8 cellular contexts compared by ENCODE assay signal in the genomic region with DNA sequence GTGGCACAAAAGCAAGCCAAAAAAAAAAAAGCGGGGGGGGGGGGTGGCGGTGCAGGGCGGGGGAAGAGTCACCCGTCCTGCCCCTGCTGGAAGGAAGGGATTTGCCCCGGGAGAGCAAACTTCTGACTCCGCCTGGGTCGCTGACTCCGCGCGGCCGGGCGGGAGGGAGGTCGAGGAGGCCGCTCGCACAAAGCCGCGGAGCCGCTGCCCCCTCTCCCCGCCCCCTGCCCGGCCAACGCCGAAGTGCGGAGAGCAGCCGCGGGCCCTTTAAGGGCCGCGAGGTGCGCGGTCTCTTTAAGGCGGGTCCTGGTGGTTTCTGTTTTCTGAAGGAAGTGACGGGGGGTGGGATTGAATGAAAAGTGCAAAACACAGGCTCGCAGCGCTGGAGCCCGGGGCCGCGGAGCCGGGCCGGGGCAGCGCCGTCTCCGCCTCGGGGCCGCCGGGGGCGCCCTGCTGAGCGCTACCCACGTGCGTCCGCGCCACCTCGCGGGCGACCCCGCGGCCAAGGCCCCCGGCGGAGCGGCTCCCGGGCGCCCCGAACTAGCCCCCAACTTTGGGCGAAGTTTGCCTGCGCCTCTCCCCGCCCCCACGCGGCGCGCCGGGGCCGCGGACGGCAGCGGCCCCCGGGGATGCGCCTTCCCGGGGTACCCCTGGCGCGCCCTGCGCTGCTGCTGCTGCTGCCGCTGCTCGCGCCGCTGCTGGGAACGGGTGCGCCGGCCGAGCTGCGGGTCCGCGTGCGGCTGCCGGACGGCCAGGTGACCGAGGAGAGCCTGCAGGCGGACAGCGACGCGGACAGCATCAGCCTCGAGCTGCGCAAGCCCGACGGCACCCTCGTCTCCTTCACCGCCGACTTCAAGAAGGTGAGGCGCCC. TPM values are rescaled to one million over a fixed set of nuclear protein-coding genes. Genes with fewer than 3 reads are reported as not detected.
A peak's percentile ranks its signal among the peaks of the same experiment; 100 is the strongest.
DNase-seq lines count a peak whose midpoint lies in the region; ATAC-seq and TF ChIP-seq lines count a peak whose summit lies in the region.

TSS of gene OAF (plus strand) at position 382 of the 871 bp plus-strand sequence. CDS start at position 630, 248 bp downstream.

- no peaks in the 10 kb centered on the region for H3K9me3 ChIP-seq in stomach

- peaks cover 0 to 6% (median 0%) of the 10 kb centered on the region in 3 donors for H3K27me3 ChIP-seq in stomach

- H3K27me3 Mint-ChIP-seq in neural crest cell (ENCODE audit: low read depth), result peaks cover 4% of the 10 kb centered on the region

- H3K27ac ChIP-seq in stomach, result peak within 1 kb of the TSS; percentile 79 to 93 (median 88)

- H3K36me3 ChIP-seq in stomach, result peaks cover 0 to 10% (median 7%) of the 10 kb centered on the region in 4 donors

- H3K4me3 Mint-ChIP-seq in neural crest cell, result peak within 1 kb of the TSS; percentile 99

- peak within 1 kb of the TSS; percentile 94 for H3K27ac Mint-ChIP-seq in neural crest cell (ENCODE audit: unreplicated experiment)

- H3K9me3 Mint-ChIP-seq in neural crest cell, result no peaks in the 10 kb centered on the region

- no peak for TF ChIP-seq EP300 in stomach (IDR thresholded peaks at IDR 0.05)

- WGBS in stomach, 5 donors, result 0 to 1% (median 1%) methylated on average over 23 to 106 of the region's 106 CpGs

- TF ChIP-seq CTCF in fibroblast of villous mesenchyme (IDR thresholded peaks at IDR 0.05; ENCODE audit: insufficient read depth, low read depth, low read length) (peak; percentile 14), neural crest cell (conservative IDR thresholded peaks at IDR 0.05) (peak; percentile 51), stomach (IDR thresholded peaks at IDR 0.05) (peak in 4 of 7 experiments; percentile 5 to 39 (median 28))

- DNase-seq in AG08395 (ENCODE audit: low spot score) (peak; percentile 81), fibroblast of villous mesenchyme (ENCODE audit: low read depth) (peak; percentile 93), neural crest cell (ENCODE audit: low read depth, low spot score) (peak; percentile 81), stomach (peak; percentile 64)
- peak; percentile 77 for DNase-seq in activated effector memory CD4-positive, alpha-beta T cell treated with anti-CD3 and anti-CD28 coated beads, Interleukin-2, amount 50 U/mL, for 16 hours

- TF ChIP-seq POLR2A in stomach (IDR thresholded peaks at IDR 0.05), result no peak

- H3K4me3 ChIP-seq in fibroblast of villous mesenchyme (ENCODE audit: low read depth, low read length) (peak within 1 kb of the TSS; percentile 84), stomach (peak within 1 kb of the TSS; percentile 70 to 89 (median 76))

- peaks cover 23 to 78% (median 66%) of the 10 kb centered on the region in 4 donors for H3K4me1 ChIP-seq in stomach

- ATAC-seq in GM19023 (IDR thresholded peaks at IDR 0.05; ENCODE audit: unreplicated experiment) (peak; percentile 86), HG03342 (IDR thresholded peaks at IDR 0.05; ENCODE audit: unreplicated experiment) (peak; percentile 82)

- H3K4me1 Mint-ChIP-seq in neural crest cell, result peaks cover 68% of the 10 kb centered on the region

- intact Hi-C loops in stomach (cut with DNase I; ENCODE audit: low total_unique reads), result no loop called here

- no peaks in the 10 kb centered on the region for H3K36me3 Mint-ChIP-seq in neural crest cell (ENCODE audit: low read depth)

TF ChIP-seq in PFSK-1, 5 proteins besides CTCF, POLR2A, EP300 and RAD21:
- TF ChIP-seq, protein P1, sequence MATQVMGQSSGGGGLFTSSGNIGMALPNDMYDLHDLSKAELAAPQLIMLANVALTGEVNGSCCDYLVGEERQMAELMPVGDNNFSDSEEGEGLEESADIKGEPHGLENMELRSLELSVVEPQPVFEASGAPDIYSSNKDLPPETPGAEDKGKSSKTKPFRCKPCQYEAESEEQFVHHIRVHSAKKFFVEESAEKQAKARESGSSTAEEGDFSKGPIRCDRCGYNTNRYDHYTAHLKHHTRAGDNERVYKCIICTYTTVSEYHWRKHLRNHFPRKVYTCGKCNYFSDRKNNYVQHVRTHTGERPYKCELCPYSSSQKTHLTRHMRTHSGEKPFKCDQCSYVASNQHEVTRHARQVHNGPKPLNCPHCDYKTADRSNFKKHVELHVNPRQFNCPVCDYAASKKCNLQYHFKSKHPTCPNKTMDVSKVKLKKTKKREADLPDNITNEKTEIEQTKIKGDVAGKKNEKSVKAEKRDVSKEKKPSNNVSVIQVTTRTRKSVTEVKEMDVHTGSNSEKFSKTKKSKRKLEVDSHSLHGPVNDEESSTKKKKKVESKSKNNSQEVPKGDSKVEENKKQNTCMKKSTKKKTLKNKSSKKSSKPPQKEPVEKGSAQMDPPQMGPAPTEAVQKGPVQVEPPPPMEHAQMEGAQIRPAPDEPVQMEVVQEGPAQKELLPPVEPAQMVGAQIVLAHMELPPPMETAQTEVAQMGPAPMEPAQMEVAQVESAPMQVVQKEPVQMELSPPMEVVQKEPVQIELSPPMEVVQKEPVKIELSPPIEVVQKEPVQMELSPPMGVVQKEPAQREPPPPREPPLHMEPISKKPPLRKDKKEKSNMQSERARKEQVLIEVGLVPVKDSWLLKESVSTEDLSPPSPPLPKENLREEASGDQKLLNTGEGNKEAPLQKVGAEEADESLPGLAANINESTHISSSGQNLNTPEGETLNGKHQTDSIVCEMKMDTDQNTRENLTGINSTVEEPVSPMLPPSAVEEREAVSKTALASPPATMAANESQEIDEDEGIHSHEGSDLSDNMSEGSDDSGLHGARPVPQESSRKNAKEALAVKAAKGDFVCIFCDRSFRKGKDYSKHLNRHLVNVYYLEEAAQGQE (IDR thresholded peaks at IDR 0.05; ENCODE audit: insufficient read depth in 1 of 2, low read depth in 2 of 2, low read length in 2 of 2), result peak; percentile 27 to 28; a peak in 1 of 4 replicates
- TF ChIP-seq POLR2AphosphoS5 (IDR thresholded peaks at IDR 0.05; ENCODE audit: low read depth, low read length) (no peak), TAF1 (IDR thresholded peaks at IDR 0.05; ENCODE audit: borderline replicate concordance, insufficient read depth, low read length) (peak; percentile 47; the same call in 1 of the 2 replicates), SIN3A (IDR thresholded peaks at IDR 0.05; ENCODE audit: borderline replicate concordance, insufficient read depth, low read length) (0 out of 2 replicates have a peak, but pooled peaks have one; percentile 73), FOXP2 (optimal IDR thresholded peaks at IDR 0.05; ENCODE audit: borderline replicate concordance, extremely low read depth, extremely low read length, insufficient read depth) (peak; percentile 33)

RNA-seq across cellular contexts. Expression of gene OAF, which starts in this region (rescaled TPM):
- 94.2 TPM for polyA plus RNA-seq in PFSK-1 (2012; ENCODE audit: insufficient read length, low read depth)
- total RNA-seq in fibroblast of villous mesenchyme, result 29.0 and 31.5 TPM in 2 replicates
- 40.2 and 41.3 TPM in 2 replicates for total RNA-seq in neural crest cell
- 100 to 1,000 TPM in 2 of 5 donors, 10 to 100 TPM in 3; 23.3 to 380 (median 37.2) TPM for total RNA-seq in stomach
- polyA plus RNA-seq in stomach, result 10 to 100 TPM; 17.1 to 30.5 (median 30.2) TPM

Comparison
In these comparisons a context has a peak if more than half of its experiments do, and no peak if none do; other contexts are left out.
1. Peak in every context shown above with its lines: DNase-seq, ATAC-seq, H3K4me3 ChIP-seq and H3K27ac ChIP-seq.